25 cellular contexts compared by ENCODE assay signal in genomic region chr1:113269577-113269976, GRCh38.
"Had no signal": no experiment of that assay in that cellular context is flagged by ENCODE, and none has a peak within 500 bp of the region (broad histone marks: within the 10 kb centered on the region; RNA-seq: fewer than 3 reads in every experiment).

No MANE protein-coding gene starts in this region.

- H3K4me3 Mint-ChIP-seq: activated CD8-positive, alpha-beta T cell treated with anti-CD3 and anti-CD28 coated beads for 36 hours; activated T-cell treated with anti-CD3 and anti-CD28 coated beads, Interleukin-2, amount 50 U/mL, for 4 hours; activated T-helper 17 cell treated with anti-CD3 and anti-CD28 coated beads, Interleukin-2, amount 50 U/mL, for 72 hours; mesothelial cell of epicardium; naive B cell had no signal

- H3K4me2 ChIP-seq: smooth muscle cell had no signal

- H3K36me3 Mint-ChIP-seq: activated naive CD4-positive, alpha-beta T cell treated with anti-CD3 and anti-CD28 coated beads, Interleukin-2, amount 50 U/mL, for 72 hours; mesothelial cell of epicardium; naive B cell had no signal

- H3K9me3 Mint-ChIP-seq: activated CD8-positive, alpha-beta T cell treated with anti-CD3 and anti-CD28 coated beads for 36 hours; activated naive CD4-positive, alpha-beta T cell treated with anti-CD3 and anti-CD28 coated beads, Interleukin-2, amount 50 U/mL, for 72 hours; activated T-cell treated with anti-CD3 and anti-CD28 coated beads, Interleukin-2, amount 50 U/mL, for 4 hours; activated T-helper 17 cell treated with anti-CD3 and anti-CD28 coated beads, Interleukin-2, amount 50 U/mL, for 72 hours; mesothelial cell of epicardium; naive B cell had no signal

- H3K9ac ChIP-seq: parathyroid adenoma had no signal

- DNase-seq: activated CD4-positive, alpha-beta T cell treated with anti-CD3 and anti-CD28 coated beads, Interleukin-2, amount 50 U/mL, for 1 hour; activated CD4-positive, CD25-positive, alpha-beta regulatory T cell treated with anti-CD3 and anti-CD28 coated beads, Interleukin-2, amount 50 U/mL, for 72 hours; activated CD8-positive, alpha-beta T cell treated with anti-CD3 and anti-CD28 coated beads for 36 hours; activated naive CD4-positive, alpha-beta T cell; activated T-cell treated with anti-CD3 and anti-CD28 coated beads, Interleukin-2, amount 50 U/mL, for 4 hours; central memory CD4-positive, alpha-beta T cell; esophagus squamous epithelium; foreskin melanocyte; kidney glomerular epithelial cell; left ventricle myocardium inferior; naive B cell; nucleus accumbens; stimulated activated naive CD4-positive, alpha-beta T cell; tibial artery; upper lobe of right lung had no signal

- H3K27ac Mint-ChIP-seq: activated CD8-positive, alpha-beta T cell treated with anti-CD3 and anti-CD28 coated beads for 36 hours; activated naive CD4-positive, alpha-beta T cell treated with anti-CD3 and anti-CD28 coated beads, Interleukin-2, amount 50 U/mL, for 72 hours; activated T-helper 17 cell treated with anti-CD3 and anti-CD28 coated beads, Interleukin-2, amount 50 U/mL, for 72 hours; mesothelial cell of epicardium; naive B cell had no signal

- H3K27me3 ChIP-seq: breast epithelium, esophagus squamous epithelium, right atrium auricular region, suprapubic skin, tibial artery, upper lobe of right lung had no signal

- H3K36me3 ChIP-seq: breast epithelium, esophagus squamous epithelium, left ventricle myocardium inferior, right atrium auricular region, suprapubic skin, tibial artery, upper lobe of right lung had no signal

- H3K79me2 ChIP-seq: parathyroid adenoma had no signal

- H2AFZ ChIP-seq: parathyroid adenoma had no signal

- H3K4me1 ChIP-seq: breast epithelium, left ventricle myocardium inferior, parathyroid adenoma, right atrium auricular region, suprapubic skin, tibial artery, upper lobe of right lung had no signal

- H3K9me3 ChIP-seq: breast epithelium, esophagus squamous epithelium, left ventricle myocardium inferior, right atrium auricular region, suprapubic skin, tibial artery, upper lobe of right lung had no signal

- H3K4me3 ChIP-seq: breast epithelium, esophagus squamous epithelium, left ventricle myocardium inferior, lung, right atrium auricular region, smooth muscle cell, suprapubic skin, tibial artery, upper lobe of right lung had no signal

- H3K27ac ChIP-seq: breast epithelium, epithelial cell of prostate, esophagus squamous epithelium, left ventricle myocardium inferior, parathyroid adenoma, right atrium auricular region, suprapubic skin, tibial artery, upper lobe of right lung had no signal

- H3K4me1 Mint-ChIP-seq: activated T-helper 17 cell treated with anti-CD3 and anti-CD28 coated beads, Interleukin-2, amount 50 U/mL, for 72 hours; mesothelial cell of epicardium; naive B cell had no signal
